ENCODE assay signal across 17 cellular contexts in the genomic region with DNA sequence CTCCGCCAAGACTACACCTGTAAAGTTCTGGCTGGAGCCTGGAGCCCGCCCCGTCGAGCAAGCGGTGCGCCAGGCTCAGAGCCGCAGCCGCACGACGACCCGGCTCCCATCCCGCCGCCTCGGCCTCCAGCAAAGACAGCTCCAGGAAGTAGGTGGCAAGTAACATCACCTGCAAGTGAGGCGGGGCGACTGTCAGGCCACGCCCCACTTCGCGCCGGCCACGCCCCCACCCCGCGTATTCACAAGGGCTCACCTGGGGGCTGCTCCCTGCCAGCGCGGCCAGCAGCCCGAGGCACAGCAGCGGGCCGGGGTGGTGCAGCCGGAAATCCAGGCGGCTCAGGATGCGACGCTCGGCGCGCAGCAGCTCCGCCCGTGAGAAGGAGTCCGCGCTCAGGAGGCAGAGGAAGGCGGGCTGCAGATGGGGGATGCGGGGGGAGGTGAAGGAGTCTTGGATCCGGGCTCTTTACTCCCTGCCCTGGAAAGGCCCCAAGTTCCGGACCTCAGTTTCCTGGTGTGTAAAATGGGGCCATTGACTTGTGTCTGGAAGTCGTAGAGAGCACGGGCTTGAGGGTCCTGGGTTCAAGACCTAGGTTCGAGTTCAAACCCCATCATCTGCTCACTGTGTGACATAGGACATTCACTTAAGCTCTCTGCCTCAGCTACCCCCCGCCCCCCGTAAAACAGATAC. TPM values are rescaled to one million over a fixed set of nuclear protein-coding genes. Genes with fewer than 3 reads are reported as not detected.
A peak's percentile ranks its signal among the peaks of the same experiment; 100 is the strongest.
DNase-seq lines count a peak whose midpoint lies in the region; ATAC-seq and TF ChIP-seq lines count a peak whose summit lies in the region.
"Had no signal": no experiment of that assay in that cellular context is flagged by ENCODE, and none has a peak within 500 bp of the region (broad histone marks: within the 10 kb centered on the region; RNA-seq: fewer than 3 reads in every experiment).

No MANE protein-coding gene starts in this region.

- intact Hi-C loops in psoas muscle (cut with DNase I), result loop anchor here in 1 of 2 donors (5.0 kb wide), 1 partner anchor 81 kb away; no protein-coding TSS in a partner anchor

- H3K9me3 Mint-ChIP-seq in activated CD8-positive, alpha-beta memory T cell treated with anti-CD3 and anti-CD28 coated beads, Interleukin-2, amount 10 ng/mL, durations not matched to agents 7 days and 5 days (ENCODE audit: low read depth), result peaks cover 3% of the 10 kb centered on the region
- H3K9me3 Mint-ChIP-seq in endodermal cell, result peaks cover 4% of the 10 kb centered on the region

- H3K27me3 Mint-ChIP-seq in activated CD8-positive, alpha-beta memory T cell treated with anti-CD3 and anti-CD28 coated beads, Interleukin-2, amount 10 ng/mL, durations not matched to agents 7 days and 5 days, result peaks cover 71% of the 10 kb centered on the region
- peaks cover 71% of the 10 kb centered on the region for H3K27me3 Mint-ChIP-seq in endodermal cell (ENCODE audit: insufficient read depth)

- no peak for DNase-seq in activated CD8-positive, alpha-beta memory T cell treated with anti-CD3 and anti-CD28 coated beads, Interleukin-2, amount 10 ng/mL, durations not matched to agents 7 days and 5 days
- no peak for DNase-seq in activated CD8-positive, alpha-beta memory T cell treated with anti-CD3 and anti-CD28 coated beads for 24 hours
- DNase-seq in activated CD4-positive, alpha-beta T cell treated with anti-CD3 and anti-CD28 coated beads for 4 hours, result peak; percentile 14 to 35
- DNase-seq in endodermal cell, result peak; percentile 95
- peak; percentile 22 to 27 for DNase-seq in stimulated activated CD4-positive, alpha-beta T cell treated with anti-CD3 and anti-CD28 coated beads, Interleukin-4, amount 100 ng/mL, for 4 hours
- no peak for DNase-seq in psoas muscle
- no peak for DNase-seq in SHP77 treated with DMSO at 0.1 percent for 48 hours (lab: John Stamatoyannopoulos, UW)
- DNase-seq: GOT3, head of caudate nucleus, NCI-H82 had no signal

- no peak overlapping the region for H3K27ac ChIP-seq in endodermal cell (ENCODE audit: low read depth, low read length)
- H3K27ac ChIP-seq in psoas muscle, result no peak overlapping the region

- H3K4me3 ChIP-seq in endodermal cell (ENCODE audit: low read length) (no peak overlapping the region), psoas muscle (no peak overlapping the region)

- H3K4me1 Mint-ChIP-seq in activated CD8-positive, alpha-beta memory T cell treated with anti-CD3 and anti-CD28 coated beads, Interleukin-2, amount 10 ng/mL, durations not matched to agents 7 days and 5 days, result peaks cover 12% of the 10 kb centered on the region
- H3K4me1 Mint-ChIP-seq in endodermal cell, result no peaks in the 10 kb centered on the region

- H3K4me1 ChIP-seq in endodermal cell (ENCODE audit: control insufficient read depth, insufficient read depth, low read length) (no peaks in the 10 kb centered on the region), psoas muscle (peaks cover 15% of the 10 kb centered on the region)

- no peak for TF ChIP-seq CTCF in endodermal cell (conservative IDR thresholded peaks at IDR 0.05)
- TF ChIP-seq CTCF in psoas muscle (IDR thresholded peaks at IDR 0.05), result no peak

- H3K27ac Mint-ChIP-seq in activated CD8-positive, alpha-beta memory T cell treated with anti-CD3 and anti-CD28 coated beads, Interleukin-2, amount 10 ng/mL, durations not matched to agents 7 days and 5 days, result no peak overlapping the region
- H3K27ac Mint-ChIP-seq in endodermal cell, result no peak overlapping the region
- H3K27ac Mint-ChIP-seq: T-helper 1 cell treated with Interleukin-12 subunit alpha and Interleukin-12 subunit beta and Interleukin-4 antibody, amounts not matched to agents 30 μg/mL and 1 μg/mL, for 36 hours had no signal

- H3K27me3 ChIP-seq in endodermal cell (ENCODE audit: control insufficient read depth, insufficient read depth, low read length, poor library complexity, severe bottlenecking) (peaks cover 28% of the 10 kb centered on the region), psoas muscle (ENCODE audit: insufficient read depth in 3 of 3, low read length in 2 of 3) (peaks cover 0 to 70% (median 21%) of the 10 kb centered on the region in 3 donors)

- no peak overlapping the region for H3K4me3 Mint-ChIP-seq in activated CD8-positive, alpha-beta memory T cell treated with anti-CD3 and anti-CD28 coated beads, Interleukin-2, amount 10 ng/mL, durations not matched to agents 7 days and 5 days
- no peak overlapping the region for H3K4me3 Mint-ChIP-seq in endodermal cell
- H3K4me3 Mint-ChIP-seq: T-helper 1 cell treated with Interleukin-12 subunit alpha and Interleukin-12 subunit beta and Interleukin-4 antibody, amounts not matched to agents 30 μg/mL and 1 μg/mL, for 36 hours had no signal

- H3K36me3 ChIP-seq in endodermal cell (ENCODE audit: control insufficient read depth, insufficient read depth, low read length) (no peaks in the 10 kb centered on the region), psoas muscle (ENCODE audit: insufficient read depth in 1 of 2, low read depth in 1 of 2) (no peaks in the 10 kb centered on the region)

- H3K9me3 ChIP-seq in endodermal cell (ENCODE audit: control insufficient read depth, low read length) (no peaks in the 10 kb centered on the region), psoas muscle (no peaks in the 10 kb centered on the region)

- WGBS in endodermal cell (ENCODE audit: insufficient coverage in 1 of 2, insufficient read length in 1 of 2), 2 experiments, result 75 to 92% methylated on average over 26 to 48 of the region's 48 CpGs
- 19 to 22% (median 21%) methylated on average over 47 to 48 of the region's 48 CpGs for WGBS in psoas muscle, 3 donors

- peak; percentile 32 for ATAC-seq in activated CD8-positive, alpha-beta memory T cell treated with anti-CD3 and anti-CD28 coated beads, Interleukin-2, amount 10 ng/mL, durations not matched to agents 7 days and 5 days
- ATAC-seq in HG02840 (IDR thresholded peaks at IDR 0.05; ENCODE audit: low FRiP score, unreplicated experiment) (no peak), psoas muscle (no peak)

- peaks cover 4% of the 10 kb centered on the region for H3K36me3 Mint-ChIP-seq in activated CD8-positive, alpha-beta memory T cell treated with anti-CD3 and anti-CD28 coated beads, Interleukin-2, amount 10 ng/mL, durations not matched to agents 7 days and 5 days
- H3K36me3 Mint-ChIP-seq in endodermal cell (ENCODE audit: low read depth), result no peaks in the 10 kb centered on the region

- CTCF ChIA-PET in activated CD8-positive, alpha-beta memory T cell treated with anti-CD3 and anti-CD28 coated beads, Interleukin-2, amount 10 ng/mL, durations not matched to agents 7 days and 5 days (lab: Charles Lee), result no interaction called here

- H3K9ac ChIP-seq in endodermal cell (ENCODE audit: extremely low read depth, low read length, poor library complexity, severe bottlenecking), result no peak overlapping the region

RNA-seq across cellular contexts. Expression of a gene that starts 3.2 kb away (rescaled TPM):
- under 1 TPM; 0.21 to 0.38 TPM for total RNA-seq in activated CD8-positive, alpha-beta memory T cell treated with anti-CD3 and anti-CD28 coated beads, Interleukin-2, amount 10 ng/mL, durations not matched to agents 7 days and 5 days
- total RNA-seq in endodermal cell, result 1 to 10 TPM in 1 of 2 donors, under 1 TPM in 1; 0.73 to 1.4 TPM
- 0.21 TPM for polyA plus RNA-seq in endodermal cell (2013, experiment 1 of 2)
- polyA plus RNA-seq in endodermal cell (2013, experiment 2 of 2), result 0.41 TPM
- not detected for total RNA-seq in psoas muscle
- polyA plus RNA-seq in psoas muscle, result under 1 TPM in 1 of 3 donors, not detected in 2; 0.04 TPM
- total RNA-seq: Daoy, mononuclear cell, skeletal muscle tissue had no signal

RNA-seq across cellular contexts. Expression of a gene that starts 5.1 kb away (rescaled TPM):
- total RNA-seq in activated CD8-positive, alpha-beta memory T cell treated with anti-CD3 and anti-CD28 coated beads, Interleukin-2, amount 10 ng/mL, durations not matched to agents 7 days and 5 days, result not detected
- total RNA-seq in endodermal cell (not detected), psoas muscle (not detected)
- 1.3 TPM for polyA plus RNA-seq in endodermal cell (2013, experiment 1 of 2)
- polyA plus RNA-seq in endodermal cell (2013, experiment 2 of 2), result 0.91 TPM
- polyA plus RNA-seq in psoas muscle, result under 1 TPM in 1 of 3 donors, not detected in 2; 0.06 TPM
- total RNA-seq: A673; activated naive CD4-positive, alpha-beta T cell treated with anti-CD3 and anti-CD28 coated beads, Interleukin-2, amount 50 U/mL, for 72 hours; Daoy; skeletal muscle tissue had no signal

RNA-seq across cellular contexts. Expression of a gene that starts 32.1 kb away (rescaled TPM):
- 10 to 100 TPM; 19.9 to 25.4 TPM for total RNA-seq in activated CD8-positive, alpha-beta memory T cell treated with anti-CD3 and anti-CD28 coated beads, Interleukin-2, amount 10 ng/mL, durations not matched to agents 7 days and 5 days
- total RNA-seq in endodermal cell (10 to 100 TPM; 35.2 to 39.3 TPM), psoas muscle (10 to 100 TPM; 18.6 to 22.2 (median 19.5) TPM)
- 23.2 TPM for polyA plus RNA-seq in endodermal cell (2013, experiment 1 of 2)
- polyA plus RNA-seq in endodermal cell (2013, experiment 2 of 2), result 23.8 TPM
- 10 to 100 TPM; 10.7 to 35.1 (median 16.0) TPM for polyA plus RNA-seq in psoas muscle

Comparison
In these comparisons a context has a peak if more than half of its experiments do, and no peak if none do; other contexts are left out.
1. DNase-seq: peak in activated CD4-positive, alpha-beta T cell treated with anti-CD3 and anti-CD28 coated beads for 4 hours (2 of 2), endodermal cell (single experiment) and stimulated activated CD4-positive, alpha-beta T cell treated with anti-CD3 and anti-CD28 coated beads, Interleukin-4, amount 100 ng/mL, for 4 hours (2 of 2); none in activated CD8-positive, alpha-beta memory T cell treated with anti-CD3 and anti-CD28 coated beads, Interleukin-2, amount 10 ng/mL, durations not matched to agents 7 days and 5 days (single experiment), activated CD8-positive, alpha-beta memory T cell treated with anti-CD3 and anti-CD28 coated beads for 24 hours (single experiment), psoas muscle (0 of 2) and SHP77 treated with DMSO at 0.1 percent for 48 hours (single experiment).